In genomic region chr10:99659868-99660366, GRCh38 we compare ENCODE assay signal across 8 cellular contexts. TPM values are rescaled to one million over a fixed set of nuclear protein-coding genes. Genes with fewer than 3 reads are reported as not detected.
DNase-seq lines count a peak whose midpoint lies in the region; ATAC-seq, FAIRE-seq and TF ChIP-seq lines count a peak whose summit lies in the region.

No MANE protein-coding gene starts in this region.

- H3K9me3 Mint-ChIP-seq in CD4-positive, alpha-beta T cell = no peaks in the 10 kb centered on the region
- no peaks in the 10 kb centered on the region for H3K9me3 Mint-ChIP-seq in effector memory CD8-positive, alpha-beta T cell
- H3K9me3 Mint-ChIP-seq in naive thymus-derived CD8-positive, alpha-beta T cell = no peaks in the 10 kb centered on the region

- no peaks in the 10 kb centered on the region for H3K36me3 Mint-ChIP-seq in CD4-positive, alpha-beta T cell (ENCODE audit: low read depth)
- peaks cover 5% of the 10 kb centered on the region for H3K36me3 Mint-ChIP-seq in effector memory CD8-positive, alpha-beta T cell (ENCODE audit: insufficient read depth)
- peaks cover 0 to 7% (median 3%) of the 10 kb centered on the region in 3 donors for H3K36me3 Mint-ChIP-seq in naive thymus-derived CD8-positive, alpha-beta T cell

- CTCF ChIA-PET in CD4-positive, alpha-beta T cell (lab: Charles Lee) = interaction anchor here (0.6 to 1.3 kb wide), 4 partner anchors 21 to 228 kb away, joined by 3 read pairs; partner anchors contain the start of gene SLC25A28

- no peak for ATAC-seq in CD4-positive, alpha-beta T cell (ENCODE audit: poor library complexity)
- no peak for ATAC-seq in effector memory CD8-positive, alpha-beta T cell (replicated peaks)
- ATAC-seq in naive thymus-derived CD8-positive, alpha-beta T cell = peak in 1 of 2 donors; percentile 1

- H3K4me3 ChIP-seq in NB4 (ENCODE audit: low read depth, low read length) = peak overlapping the region; percentile 85

- TF ChIP-seq CTCF in CD4-positive, alpha-beta T cell (IDR thresholded peaks at IDR 0.05) = no peak
- TF ChIP-seq CTCF in NB4 (IDR thresholded peaks at IDR 0.05; ENCODE audit: low read depth, low read length) = no peak

- intact Hi-C loops in CD4-positive, alpha-beta T cell (cut with DNase I, micrococcal nuclease) = loop anchor here in 1 of 2 experiments (2.0 to 5.0 kb wide), 2 partner anchors 72 to 227 kb away; partner anchors contain the start of genes COX15 and CUTC

- peak overlapping the region; percentile 87 for H3K4me3 Mint-ChIP-seq in CD4-positive, alpha-beta T cell
- H3K4me3 Mint-ChIP-seq in effector memory CD8-positive, alpha-beta T cell = peak overlapping the region; percentile 74 to 91
- peak overlapping the region; percentile 85 to 97 (median 90) for H3K4me3 Mint-ChIP-seq in naive thymus-derived CD8-positive, alpha-beta T cell

- no peaks in the 10 kb centered on the region for H3K27me3 ChIP-seq in CD4-positive, alpha-beta T cell (ENCODE audit: control insufficient read depth, insufficient read depth, low read length)

- H3K27ac Mint-ChIP-seq in CD4-positive, alpha-beta T cell = peak overlapping the region; percentile 46
- H3K27ac Mint-ChIP-seq in effector memory CD8-positive, alpha-beta T cell = peak overlapping the region; percentile 86 to 89
- H3K27ac Mint-ChIP-seq in naive thymus-derived CD8-positive, alpha-beta T cell = peak overlapping the region in 7 of 10 donors; percentile 26 to 72 (median 63)

- peaks cover 28% of the 10 kb centered on the region for H3K4me1 Mint-ChIP-seq in CD4-positive, alpha-beta T cell (ENCODE audit: low read depth)
- H3K4me1 Mint-ChIP-seq in effector memory CD8-positive, alpha-beta T cell (ENCODE audit: low read depth in 2 of 2) = peaks cover 9 to 30% of the 10 kb centered on the region in 2 donors
- peaks cover 9 to 29% (median 23%) of the 10 kb centered on the region in 4 donors for H3K4me1 Mint-ChIP-seq in naive thymus-derived CD8-positive, alpha-beta T cell

- H3K27ac ChIP-seq in CD4-positive, alpha-beta T cell (ENCODE audit: low read depth, low read length) = no peak overlapping the region

- no peak for FAIRE-seq in GM19239 (lab: Jason Lieb, UNC)

- peaks cover 11% of the 10 kb centered on the region for H3K27me3 Mint-ChIP-seq in CD4-positive, alpha-beta T cell
- H3K27me3 Mint-ChIP-seq in effector memory CD8-positive, alpha-beta T cell = peaks cover 14 to 27% of the 10 kb centered on the region in 2 donors
- H3K27me3 Mint-ChIP-seq in naive thymus-derived CD8-positive, alpha-beta T cell = peaks cover 3 to 9% (median 8%) of the 10 kb centered on the region in 5 donors

- POLR2A ChIA-PET in CD4-positive, alpha-beta T cell (lab: Charles Lee) = interaction anchor here (1.0 to 3.8 kb wide), 6 partner anchors 8 to 229 kb away, joined by 3 to 52 read pairs (median 5); partner anchors contain the start of genes COX15, CUTC, GOT1 and SLC25A28
- POLR2A ChIA-PET in naive thymus-derived CD8-positive, alpha-beta T cell (lab: Charles Lee) = interaction anchor here (0.6 to 2.5 kb wide), 7 partner anchors 28 to 230 kb away, joined by 3 to 16 read pairs (median 4); partner anchors contain the start of genes COX15, CUTC, GOT1 and SLC25A28

- no peak for TF ChIP-seq POLR2A in NB4 (IDR thresholded peaks at IDR 0.05; ENCODE audit: extremely low read depth, insufficient read length)

- H3K9me3 ChIP-seq in CD4-positive, alpha-beta T cell (ENCODE audit: control insufficient read depth, low read length) = no peaks in the 10 kb centered on the region

- no peak for DNase-seq in CD4-positive, alpha-beta T cell
- no peak for DNase-seq in NB4 (ENCODE audit: low read depth)
- no peak for DNase-seq in effector memory CD8-positive, alpha-beta T cell
- DNase-seq in naive thymus-derived CD8-positive, alpha-beta T cell = peak in 2 of 10 donors; percentile 6 to 9
- no peak for DNase-seq in HK-2 (ENCODE audit: unreplicated experiment)
- no peak for DNase-seq in NCI-H226
- DNase-seq in GM19239 (ENCODE audit: insufficient read length, low spot score) = no peak
- no peak for DNase-seq in SIG-M5 (lab: John Stamatoyannopoulos, UW)

RNA-seq across cellular contexts. Expression of gene ENTPD7, which starts 0.6 kb away (rescaled TPM):
- 1 to 10 TPM; 1.1 to 1.4 TPM for total RNA-seq in CD4-positive, alpha-beta T cell
- total RNA-seq in naive thymus-derived CD8-positive, alpha-beta T cell = 1 to 10 TPM; 2.8 to 2.9 TPM
- under 1 TPM; 0.33 to 0.83 (median 0.82) TPM for polyA plus RNA-seq in naive thymus-derived CD8-positive, alpha-beta T cell

RNA-seq across cellular contexts. Expression of gene SLC25A28, which starts 39.7 kb away (rescaled TPM):
- 100 to 1,000 TPM; 112 to 113 TPM for total RNA-seq in CD4-positive, alpha-beta T cell
- 10 to 100 TPM; 89.3 to 91.3 TPM for total RNA-seq in naive thymus-derived CD8-positive, alpha-beta T cell
- 10 to 100 TPM; 15.2 to 24.0 (median 17.4) TPM for polyA plus RNA-seq in naive thymus-derived CD8-positive, alpha-beta T cell
